ENCODE assay signal across 13 cellular contexts in genomic region chr17:60229189-60229802, GRCh38.
DNase-seq lines count a peak whose midpoint lies in the region; TF ChIP-seq lines count a peak whose summit lies in the region.
"Had no signal": no experiment of that assay in that cellular context is flagged by ENCODE, and none has a peak within 500 bp of the region (broad histone marks: within the 10 kb centered on the region; RNA-seq: fewer than 3 reads in every experiment).

No MANE protein-coding gene starts in this region.

- H3K27me3 ChIP-seq in Loucy (ENCODE audit: insufficient read depth, low read length, poor library complexity, severe bottlenecking) = no peaks in the 10 kb centered on the region
- no peaks in the 10 kb centered on the region for H3K27me3 ChIP-seq in adipocyte (replicated peaks; ENCODE audit: control insufficient read depth, insufficient read depth, low read length)
- no peaks in the 10 kb centered on the region for H3K27me3 ChIP-seq in adrenal gland

- H3K27ac ChIP-seq in adrenal gland = no peak overlapping the region

- no peak overlapping the region for H3K9ac ChIP-seq in Loucy (ENCODE audit: low read depth, low read length, poor library complexity, severe bottlenecking)
- no peak overlapping the region for H3K9ac ChIP-seq in adipocyte (ENCODE audit: low read length)

- no peak overlapping the region for H3K4me2 ChIP-seq in Loucy (ENCODE audit: low read depth, low read length, poor library complexity, severe bottlenecking)

- H3K9me2 ChIP-seq in Loucy (replicated peaks; ENCODE audit: low read depth, low read length) = no peaks in the 10 kb centered on the region

- intact Hi-C loops in adrenal gland (cut with DNase I) (loop anchor here in 1 of 2 donors (5.0 kb wide), 1 partner anchor 203 kb away; no protein-coding TSS in a partner anchor), head of caudate nucleus (cut with DNase I) (no loop called here)

- H3K79me2 ChIP-seq in Loucy (ENCODE audit: insufficient read depth, low read length) = no peaks in the 10 kb centered on the region

- H2AFZ ChIP-seq in Loucy (ENCODE audit: low read length) = no peak overlapping the region

- no peaks in the 10 kb centered on the region for H3F3A ChIP-seq in Loucy (ENCODE audit: low read depth)

- TF ChIP-seq POLR2A in adrenal gland (IDR thresholded peaks at IDR 0.05) = no peak

- 91 to 96% (median 93%) methylated on average over 3 of the region's 3 CpGs for WGBS in adrenal gland, 4 donors

- H3K9me3 ChIP-seq in Loucy (ENCODE audit: insufficient read depth, low read depth, low read length) = no peaks in the 10 kb centered on the region
- H3K9me3 ChIP-seq in adipocyte (ENCODE audit: control insufficient read depth, low read length) = no peaks in the 10 kb centered on the region
- no peaks in the 10 kb centered on the region for H3K9me3 ChIP-seq in adrenal gland (replicated peaks in 1 of 3)

- no peaks in the 10 kb centered on the region for H4K20me1 ChIP-seq in Loucy (ENCODE audit: insufficient read depth, low read length, poor library complexity, severe bottlenecking)

- TF ChIP-seq CTCF in Loucy (conservative IDR thresholded peaks at IDR 0.05; ENCODE audit: low read length) (peak; percentile 44), retinal pigment epithelial cell (conservative IDR thresholded peaks at IDR 0.05; ENCODE audit: low read depth, low read length) (peak; percentile 21), adrenal gland (IDR thresholded peaks at IDR 0.05) (no peak)

- H3K36me3 ChIP-seq in Loucy (ENCODE audit: insufficient read depth, low read length) = peaks cover 17% of the 10 kb centered on the region; the same call in 1 of the 2 replicates
- peaks cover 22% of the 10 kb centered on the region for H3K36me3 ChIP-seq in adipocyte (ENCODE audit: control insufficient read depth, insufficient read depth, low read length, severe bottlenecking)
- H3K36me3 ChIP-seq in adrenal gland (replicated peaks in 1 of 2) = peaks cover 0 to 13% of the 10 kb centered on the region in 2 donors

- peak; percentile 38 for DNase-seq in NCI-H2196 (lab: John Stamatoyannopoulos, UW; ENCODE audit: unreplicated experiment)
- DNase-seq in NCI-H2196 treated with DMSO at 0.1 percent for 48 hours (lab: John Stamatoyannopoulos, UW; ENCODE audit: unreplicated experiment) = no peak
- DNase-seq in adipocyte (ENCODE audit: low read depth) = peak; percentile 32
- no peak for DNase-seq in retinal pigment epithelial cell (ENCODE audit: low read depth)
- DNase-seq in adrenal gland = no peak
- no peak for DNase-seq in head of caudate nucleus
- DNase-seq in stimulated activated CD4-positive, alpha-beta T cell treated with anti-CD3 and anti-CD28 coated beads, Interleukin-4, amount 100 ng/mL, for 24 hours = no peak
- DNase-seq: activated CD4-positive, alpha-beta T cell treated with anti-CD3 and anti-CD28 coated beads, Interleukin-2, amount 10 ng/mL, durations not matched to agents 24 days and 14 days; AML-193; naive thymus-derived CD8-positive, alpha-beta T cell; NCI-H2029; stimulated activated CD4-positive, alpha-beta T cell treated with anti-CD3 and anti-CD28 coated beads, Interleukin-12 subunit alpha, Interleukin-12 subunit beta, amount 100 ng/mL, for 4 hours had no signal

- no peaks in the 10 kb centered on the region for H3K4me1 ChIP-seq in Loucy (ENCODE audit: insufficient read depth, low read length, poor library complexity, severe bottlenecking)
- peaks cover 18% of the 10 kb centered on the region for H3K4me1 ChIP-seq in adipocyte (ENCODE audit: control insufficient read depth, insufficient read depth, low read length)
- peaks cover 3% of the 10 kb centered on the region in 2 donors for H3K4me1 ChIP-seq in adrenal gland (replicated peaks in 1 of 2)

- H3K4me3 ChIP-seq in Loucy (ENCODE audit: low read length, poor library complexity, severe bottlenecking) (no peak overlapping the region), adipocyte (ENCODE audit: low read length) (no peak overlapping the region), retinal pigment epithelial cell (ENCODE audit: low read length) (no peak overlapping the region), adrenal gland (no peak overlapping the region)

Comparison
In these comparisons a context has a peak if more than half of its experiments do, and no peak if none do; other contexts are left out.
1. DNase-seq: peak in NCI-H2196 (single experiment) and adipocyte (single experiment); none in NCI-H2196 treated with DMSO at 0.1 percent for 48 hours (single experiment), retinal pigment epithelial cell (single experiment), adrenal gland (0 of 7), head of caudate nucleus (0 of 42) and stimulated activated CD4-positive, alpha-beta T cell treated with anti-CD3 and anti-CD28 coated beads, Interleukin-4, amount 100 ng/mL, for 24 hours (single experiment).
2. CTCF ChIP-seq: peak in Loucy (single experiment) and retinal pigment epithelial cell (single experiment); none in adrenal gland (0 of 6).